ENCODE assay signal across 9 cellular contexts in the genomic region with DNA sequence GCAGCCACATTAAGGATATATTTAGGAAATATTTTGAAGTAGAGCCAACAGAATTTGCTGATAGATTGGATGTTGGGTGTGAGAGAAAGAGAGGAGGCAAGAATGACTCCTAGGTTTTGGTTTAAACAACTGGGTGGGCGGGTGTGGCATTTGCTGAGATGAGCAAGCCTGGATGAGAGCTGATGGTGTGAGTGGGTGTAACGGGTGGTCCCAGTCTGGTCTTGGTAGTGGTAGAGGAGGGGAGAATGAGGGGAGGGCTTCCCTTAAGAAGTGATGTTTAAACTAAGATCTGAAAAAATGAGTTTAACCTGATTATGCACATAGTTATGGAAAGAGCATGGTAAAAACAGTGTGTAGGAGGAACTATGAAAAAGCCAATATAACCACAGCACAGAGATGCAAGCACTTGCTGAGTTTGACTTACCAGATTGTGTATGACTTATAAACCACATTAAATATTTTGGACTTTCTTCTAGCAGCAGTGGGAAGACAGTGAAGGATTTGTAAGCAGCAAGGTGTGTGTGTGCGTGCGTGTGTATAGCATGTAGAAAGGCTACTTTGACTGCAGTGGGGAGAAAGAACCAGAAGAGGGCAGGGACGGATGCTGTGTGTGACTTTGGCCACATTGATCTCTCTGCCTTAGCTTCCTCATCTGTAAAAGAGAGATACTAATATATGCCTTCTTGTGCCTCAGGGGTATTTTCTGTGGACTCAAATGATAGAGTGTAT.
DNase-seq lines count a peak whose midpoint lies in the region; ATAC-seq and TF ChIP-seq lines count a peak whose summit lies in the region.
"Had no signal": no experiment of that assay in that cellular context is flagged by ENCODE, and none has a peak within 500 bp of the region (broad histone marks: within the 10 kb centered on the region; RNA-seq: fewer than 3 reads in every experiment).

No MANE protein-coding gene starts in this region.

- no peak overlapping the region for H3K4me3 Mint-ChIP-seq in T-helper 17 cell

- H3K27ac ChIP-seq in right lobe of liver (no peak overlapping the region), spleen (no peak overlapping the region)
- H3K27ac ChIP-seq: thoracic aorta had no signal

- intact Hi-C loops in right lobe of liver (cut with DNase I), result no loop called here
- intact Hi-C loops in spleen (cut with DNase I; ENCODE audit: low total_unique reads), result no loop called here

- H3K27me3 ChIP-seq in right lobe of liver (no peaks in the 10 kb centered on the region), spleen (replicated peaks in 1 of 7) (peaks cover 0 to 27% (median 0%) of the 10 kb centered on the region in 7 donors)

- peak; percentile 36 to 66 (median 59) for ATAC-seq in right lobe of liver
- no peak for ATAC-seq in T-helper 17 cell
- no peak for ATAC-seq in GM21447 (IDR thresholded peaks at IDR 0.05; ENCODE audit: unreplicated experiment)

- H3K4me1 Mint-ChIP-seq in T-helper 17 cell, result no peaks in the 10 kb centered on the region

- H3K4me3 ChIP-seq in right lobe of liver, result no peak overlapping the region
- no peak overlapping the region for H3K4me3 ChIP-seq in spleen
- H3K4me3 ChIP-seq: thoracic aorta had no signal

- WGBS in right lobe of liver (ENCODE audit: insufficient coverage, low coverage, low lambda C conversion rate, missing lambda C conversion rate), result 27% methylated on average over 4 of the region's 5 CpGs
- 47 to 54% (median 50%) methylated on average over 5 of the region's 5 CpGs for WGBS in spleen, 5 donors

- no peaks in the 10 kb centered on the region for H3K9me3 ChIP-seq in right lobe of liver
- peaks cover 0 to 7% (median 0%) of the 10 kb centered on the region in 8 donors for H3K9me3 ChIP-seq in spleen
- H3K9me3 ChIP-seq in T-helper 17 cell (ENCODE audit: control insufficient read depth, low read length, poor library complexity, severe bottlenecking), result no peaks in the 10 kb centered on the region
- H3K9me3 ChIP-seq: thoracic aorta had no signal

- TF ChIP-seq POLR2A in right lobe of liver (IDR thresholded peaks at IDR 0.05) (no peak), spleen (IDR thresholded peaks at IDR 0.05) (no peak)

- peak; percentile 61 for TF ChIP-seq CTCF in LNCAP (IDR thresholded peaks at IDR 0.05)
- peak in 2 of 4 donors; percentile 23 to 26 for TF ChIP-seq CTCF in right lobe of liver (IDR thresholded peaks at IDR 0.05)
- no peak for TF ChIP-seq CTCF in spleen (IDR thresholded peaks at IDR 0.05 in 8 of 11, conservative IDR thresholded peaks at IDR 0.05 in 3 of 11)

- no peaks in the 10 kb centered on the region for H3K36me3 Mint-ChIP-seq in T-helper 17 cell (ENCODE audit: low read depth)

- DNase-seq in NCI-H1417 (lab: John Stamatoyannopoulos, UW), result peak in 2 of 3 experiments; percentile 25 to 74
- DNase-seq in NCI-H1417 treated with DMSO at 0.1 percent for 48 hours (lab: John Stamatoyannopoulos, UW), result no peak
- peak; percentile 55 for DNase-seq in activated CD8-positive, alpha-beta memory T cell treated with anti-CD3 and anti-CD28 coated beads, Interleukin-2, amount 50 U/mL, for 48 hours
- no peak for DNase-seq in right lobe of liver
- DNase-seq in spleen, result no peak
- DNase-seq in T-helper 17 cell, result no peak

- no peaks in the 10 kb centered on the region for H3K4me1 ChIP-seq in right lobe of liver
- no peaks in the 10 kb centered on the region for H3K4me1 ChIP-seq in spleen

- peaks cover 11% of the 10 kb centered on the region for H3K27me3 Mint-ChIP-seq in T-helper 17 cell

- H3K36me3 ChIP-seq in right lobe of liver, result no peaks in the 10 kb centered on the region
- no peaks in the 10 kb centered on the region for H3K36me3 ChIP-seq in spleen
- H3K36me3 ChIP-seq: thoracic aorta had no signal

- no peak overlapping the region for H3K27ac Mint-ChIP-seq in T-helper 17 cell

Comparison
In these comparisons a context has a peak if more than half of its experiments do, and no peak if none do; other contexts are left out.
1. DNase-seq: peak in NCI-H1417 (2 of 3) and activated CD8-positive, alpha-beta memory T cell treated with anti-CD3 and anti-CD28 coated beads, Interleukin-2, amount 50 U/mL, for 48 hours (single experiment); none in NCI-H1417 treated with DMSO at 0.1 percent for 48 hours (single experiment), right lobe of liver (0 of 3), spleen (single experiment) and T-helper 17 cell (0 of 3).
2. ATAC-seq: peak in right lobe of liver (4 of 4); none in T-helper 17 cell (single experiment) and GM21447 (single experiment).